13 cellular contexts compared by ENCODE assay signal in genomic region chrY:24619070-24619807, GRCh38. TPM values are rescaled to one million over a fixed set of nuclear protein-coding genes. Genes with fewer than 3 reads are reported as not detected.
"Had no signal": no experiment of that assay in that cellular context is flagged by ENCODE, and none has a peak within 500 bp of the region (broad histone marks: within the 10 kb centered on the region; RNA-seq: fewer than 3 reads in every experiment).

No MANE protein-coding gene starts in this region.

RNA-seq across cellular contexts. Expression of gene BPY2B, which starts 1.4 kb away (rescaled TPM):
- total RNA-seq: stomach, subcutaneous adipose tissue, temporal lobe, thoracic aorta, thyroid gland, tibial nerve, transverse colon, upper lobe of left lung, upper lobe of right lung, ureter, urinary bladder, uterus, vagina had no signal
